22 cellular contexts compared by ENCODE assay signal in the genomic region with DNA sequence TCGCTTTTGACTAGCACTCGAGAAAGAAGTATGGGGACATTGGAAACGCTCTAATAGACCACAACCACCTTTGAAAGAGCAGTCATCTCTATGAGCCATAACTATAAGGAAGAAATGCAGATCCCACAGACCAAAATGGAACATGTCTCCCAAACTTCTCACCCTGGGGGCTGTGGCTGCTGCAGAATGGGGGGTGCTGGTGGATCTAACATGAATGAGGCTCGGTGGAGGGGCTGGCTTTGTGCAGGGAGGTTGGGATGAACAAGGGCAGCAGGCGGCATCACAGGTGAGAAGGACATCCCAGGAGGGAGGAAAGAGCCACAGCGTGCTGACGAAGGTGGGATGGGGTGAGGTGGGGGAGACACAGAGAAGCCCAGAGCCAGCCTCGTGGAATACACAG. TPM values are rescaled to one million over a fixed set of nuclear protein-coding genes. Genes with fewer than 3 reads are reported as not detected.
A peak's percentile ranks its signal among the peaks of the same experiment; 100 is the strongest.
DNase-seq lines count a peak whose midpoint lies in the region; ATAC-seq and TF ChIP-seq lines count a peak whose summit lies in the region.
"Had no signal": no experiment of that assay in that cellular context is flagged by ENCODE, and none has a peak within 500 bp of the region (broad histone marks: within the 10 kb centered on the region; RNA-seq: fewer than 3 reads in every experiment).

No MANE protein-coding gene starts in this region.

- H3K27me3 Mint-ChIP-seq in activated naive CD4-positive, alpha-beta T cell treated with anti-CD3 and anti-CD28 coated beads for 36 hours (ENCODE audit: low read depth): peaks cover 2% of the 10 kb centered on the region

- no peak overlapping the region for H2BK5ac ChIP-seq in trophoblast cell (ENCODE audit: low read depth, low read length, poor library complexity)

- H3K9me3 Mint-ChIP-seq in activated naive CD4-positive, alpha-beta T cell treated with anti-CD3 and anti-CD28 coated beads for 36 hours: no peaks in the 10 kb centered on the region
- H3K9me3 Mint-ChIP-seq: T-helper 2 cell treated with Interferon-gamma antibody and Interleukin-4, amounts not matched to agents 5 μg/mL and 100 μg/mL, for 36 hours had no signal

- H3K4me1 Mint-ChIP-seq in activated naive CD4-positive, alpha-beta T cell treated with anti-CD3 and anti-CD28 coated beads for 36 hours (ENCODE audit: low read depth): peaks cover 8% of the 10 kb centered on the region

- H3K9me3 ChIP-seq in OCI-LY1 (ENCODE audit: low read length) (no peaks in the 10 kb centered on the region), lower lobe of right lung (no peaks in the 10 kb centered on the region), transverse colon (no peaks in the 10 kb centered on the region), right atrium auricular region (no peaks in the 10 kb centered on the region), trophoblast cell (ENCODE audit: insufficient read depth, low read depth, low read length) (no peaks in the 10 kb centered on the region)
- H3K9me3 ChIP-seq: adrenal gland, prostate gland had no signal

- H3K27ac Mint-ChIP-seq in activated naive CD4-positive, alpha-beta T cell treated with anti-CD3 and anti-CD28 coated beads for 36 hours: peak overlapping the region; percentile 11
- H3K27ac Mint-ChIP-seq: T-helper 2 cell treated with Interferon-gamma antibody and Interleukin-4, amounts not matched to agents 5 μg/mL and 100 μg/mL, for 36 hours had no signal

- no peak overlapping the region for H3K4ac ChIP-seq in trophoblast cell (ENCODE audit: low read depth, low read length)

- H3K27me3 ChIP-seq in OCI-LY1 (ENCODE audit: insufficient read depth, low read length) (peaks cover 13% of the 10 kb centered on the region; the same call in 1 of the 2 replicates), lower lobe of right lung (ENCODE audit: low read depth) (peaks cover 7% of the 10 kb centered on the region), transverse colon (peaks cover 5% of the 10 kb centered on the region), right atrium auricular region (no peaks in the 10 kb centered on the region), trophoblast cell (ENCODE audit: insufficient read depth, low read length) (no peaks in the 10 kb centered on the region)
- H3K27me3 ChIP-seq: adrenal gland had no signal

- H3K36me3 Mint-ChIP-seq in activated naive CD4-positive, alpha-beta T cell treated with anti-CD3 and anti-CD28 coated beads for 36 hours (ENCODE audit: low read depth): no peaks in the 10 kb centered on the region

- in situ Hi-C loops in transverse colon (cut with MboI; ENCODE audit: low pct_ligation_motif_present in 1 of 4, low pct_unique_long_range_greater_than_20kb in 1 of 4, low sequenced_read_pairs in 3 of 4): no loop called here

- H2BK120ac ChIP-seq in trophoblast cell (ENCODE audit: insufficient read depth, low read length, poor library complexity): no peak overlapping the region

- ATAC-seq in lower lobe of right lung: no peak

- H3K79me2 ChIP-seq in OCI-LY1 (ENCODE audit: insufficient read depth, low read length) (no peaks in the 10 kb centered on the region), trophoblast cell (ENCODE audit: control insufficient read depth, insufficient read depth, low read length, poor library complexity) (no peaks in the 10 kb centered on the region)

- H3K4me3 ChIP-seq in OCI-LY1 (ENCODE audit: low read depth, low read length, poor library complexity, severe bottlenecking): no peak overlapping the region
- H3K4me3 ChIP-seq in lower lobe of right lung: peak overlapping the region; percentile 14
- no peak overlapping the region for H3K4me3 ChIP-seq in transverse colon
- H3K4me3 ChIP-seq in right atrium auricular region: no peak overlapping the region
- no peak overlapping the region for H3K4me3 ChIP-seq in trophoblast cell (ENCODE audit: low read depth, low read length)
- H3K4me3 ChIP-seq: adrenal gland, dorsolateral prefrontal cortex, prostate gland, smooth muscle cell had no signal

- H3K27ac ChIP-seq in OCI-LY1 (ENCODE audit: low read depth, low read length, poor library complexity, severe bottlenecking) (no peak overlapping the region), lower lobe of right lung (no peak overlapping the region), transverse colon (peak overlapping the region in 3 of 4 donors; percentile 7 to 16 (median 10)), right atrium auricular region (no peak overlapping the region), trophoblast cell (ENCODE audit: low read depth, low read length) (no peak overlapping the region)
- H3K27ac ChIP-seq: adrenal gland, dorsolateral prefrontal cortex, HL-60, prostate gland had no signal

- peak overlapping the region; percentile 61 for H3K4me2 ChIP-seq in OCI-LY1 (ENCODE audit: low read length)
- H3K4me2 ChIP-seq in trophoblast cell (ENCODE audit: low read length): no peak overlapping the region
- H3K4me2 ChIP-seq: smooth muscle cell had no signal

- no peak overlapping the region for H4K8ac ChIP-seq in trophoblast cell (ENCODE audit: low read depth, low read length)

- intact Hi-C loops in activated naive CD4-positive, alpha-beta T cell treated with anti-CD3 and anti-CD28 coated beads for 36 hours (cut with micrococcal nuclease): no loop called here
- intact Hi-C loops in lower lobe of right lung (cut with DNase I) (no loop called here), transverse colon (cut with DNase I; ENCODE audit: low total_unique reads) (no loop called here)

- H2AK5ac ChIP-seq in trophoblast cell (ENCODE audit: low read length): no peak overlapping the region

- H4K20me1 ChIP-seq in OCI-LY1 (ENCODE audit: insufficient read depth, low read length): no peaks in the 10 kb centered on the region

- no peaks in the 10 kb centered on the region for H3K36me3 ChIP-seq in OCI-LY1 (ENCODE audit: insufficient read depth, low read length)
- no peaks in the 10 kb centered on the region for H3K36me3 ChIP-seq in lower lobe of right lung
- no peaks in the 10 kb centered on the region for H3K36me3 ChIP-seq in transverse colon
- H3K36me3 ChIP-seq in right atrium auricular region: no peaks in the 10 kb centered on the region
- no peaks in the 10 kb centered on the region for H3K36me3 ChIP-seq in trophoblast cell (ENCODE audit: control insufficient read depth in 1 of 2, insufficient read depth in 2 of 2, low read length in 2 of 2)
- H3K36me3 ChIP-seq: adrenal gland, prostate gland had no signal

- no peak for DNase-seq in activated naive CD4-positive, alpha-beta T cell treated with anti-CD3 and anti-CD28 coated beads for 36 hours
- no peak for DNase-seq in activated naive CD4-positive, alpha-beta T cell treated with anti-CD3 and anti-CD28 coated beads, Interleukin-2, amount 50 U/mL, for 16 hours
- DNase-seq in lower lobe of right lung: no peak
- no peak for DNase-seq in transverse colon
- DNase-seq in right atrium auricular region (ENCODE audit: low spot score): no peak
- DNase-seq in NCI-H146 (lab: John Stamatoyannopoulos, UW): no peak
- no peak for DNase-seq in trophoblast cell
- DNase-seq: activated CD4-positive, CD25-positive, alpha-beta regulatory T cell; adrenal gland; Calu3; dorsolateral prefrontal cortex; NCI-H2081; NCI-H524 treated with DMSO at 0.1 percent for 48 hours had no signal

- no peak overlapping the region for H3K18ac ChIP-seq in trophoblast cell (ENCODE audit: low read length)

- WGBS in transverse colon (ENCODE audit: low coverage in 1 of 2), 2 donors: 85 to 89% methylated on average over 7 to 8 of the region's 8 CpGs
- WGBS in trophoblast cell (ENCODE audit: extremely low coverage, insufficient coverage, insufficient read length): no CpG with 5 or more reads among the region's 8 CpGs

- no peak overlapping the region for H3K14ac ChIP-seq in trophoblast cell (ENCODE audit: low read length)

- H2AFZ ChIP-seq in OCI-LY1 (ENCODE audit: low read length) (no peak overlapping the region), trophoblast cell (ENCODE audit: insufficient read depth, low read length, poor library complexity) (no peak overlapping the region)

- no peak overlapping the region for H4K12ac ChIP-seq in trophoblast cell (ENCODE audit: low read depth, low read length)

- CTCF ChIA-PET in activated naive CD4-positive, alpha-beta T cell treated with anti-CD3 and anti-CD28 coated beads for 36 hours (lab: Charles Lee): no interaction called here

- H2BK12ac ChIP-seq in trophoblast cell (ENCODE audit: low read length): no peak overlapping the region

- peaks cover 5% of the 10 kb centered on the region for H3K79me1 ChIP-seq in trophoblast cell (ENCODE audit: low read length)

- H3K4me3 Mint-ChIP-seq in activated naive CD4-positive, alpha-beta T cell treated with anti-CD3 and anti-CD28 coated beads for 36 hours: peak overlapping the region; percentile 41
- H3K4me3 Mint-ChIP-seq: T-helper 2 cell treated with Interferon-gamma antibody and Interleukin-4, amounts not matched to agents 5 μg/mL and 100 μg/mL, for 36 hours had no signal

- no peak overlapping the region for H4K91ac ChIP-seq in trophoblast cell (ENCODE audit: low read depth, low read length)

- H3K9me2 ChIP-seq in OCI-LY1 (ENCODE audit: low read depth, low read length): no peaks in the 10 kb centered on the region

- TF ChIP-seq CTCF in OCI-LY1 (IDR thresholded peaks at IDR 0.05; ENCODE audit: low read length) (no peak), lower lobe of right lung (IDR thresholded peaks at IDR 0.05) (no peak), transverse colon (IDR thresholded peaks at IDR 0.05) (no peak), right atrium auricular region (IDR thresholded peaks at IDR 0.05) (no peak)

- no peak for TF ChIP-seq POLR2A in transverse colon (IDR thresholded peaks at IDR 0.05)

- H3K4me1 ChIP-seq in OCI-LY1 (ENCODE audit: insufficient read depth, low read length, severe bottlenecking) (peaks cover 31% of the 10 kb centered on the region), lower lobe of right lung (no peaks in the 10 kb centered on the region), transverse colon (peaks cover 0 to 5% (median 2%) of the 10 kb centered on the region in 4 donors), right atrium auricular region (no peaks in the 10 kb centered on the region), trophoblast cell (ENCODE audit: control insufficient read depth in 1 of 2, insufficient read depth in 2 of 2, low read length in 2 of 2) (peaks cover 10 to 17% of the 10 kb centered on the region in 2 experiments)
- H3K4me1 ChIP-seq: adrenal gland, prostate gland had no signal

- no peak for TF ChIP-seq EP300 in transverse colon (IDR thresholded peaks at IDR 0.05; ENCODE audit: low read depth)

- H3F3A ChIP-seq in OCI-LY1 (ENCODE audit: insufficient read depth, low read length): no peaks in the 10 kb centered on the region

- no peak overlapping the region for H3K23ac ChIP-seq in trophoblast cell (ENCODE audit: low read length)

- no peak overlapping the region for H3K9ac ChIP-seq in OCI-LY1 (ENCODE audit: low read length)
- H3K9ac ChIP-seq in trophoblast cell (ENCODE audit: low read length): no peak overlapping the region

RNA-seq across cellular contexts. Expression of gene CCR6, which starts 10.5 kb away (rescaled TPM):
- under 1 TPM; 0.31 to 0.37 TPM for total RNA-seq in activated naive CD4-positive, alpha-beta T cell treated with anti-CD3 and anti-CD28 coated beads for 36 hours
- 0.83 TPM for total RNA-seq in lower lobe of right lung
- total RNA-seq in transverse colon: 1 to 10 TPM in 1 of 4 donors, not detected in 3; 1.3 TPM
- total RNA-seq in right atrium auricular region: under 1 TPM in 1 of 2 donors, not detected in 1; 0.37 TPM
- not detected in 2 replicates for polyA plus RNA-seq in trophoblast cell (2013)
- total RNA-seq: adrenal gland, Calu3, esophagus mucosa, glomerular endothelial cell, prostate gland, smooth muscle cell had no signal
- polyA plus RNA-seq: adrenal gland, AG04450, smooth muscle cell had no signal

RNA-seq across cellular contexts. Expression of gene GPR31, which starts 45.4 kb away (rescaled TPM):
- not detected for total RNA-seq in activated naive CD4-positive, alpha-beta T cell treated with anti-CD3 and anti-CD28 coated beads for 36 hours
- total RNA-seq in lower lobe of right lung: not detected
- not detected for total RNA-seq in transverse colon
- not detected for total RNA-seq in right atrium auricular region
- polyA plus RNA-seq in trophoblast cell (2013): not detected in 2 replicates
- total RNA-seq: adrenal gland, Calu3, dorsolateral prefrontal cortex, esophagus mucosa, glomerular endothelial cell, lower leg skin, prostate gland, smooth muscle cell had no signal
- polyA plus RNA-seq: adrenal gland, AG04450, smooth muscle cell had no signal

Comparison
In these comparisons a context has a peak if more than half of its experiments do, and no peak if none do; other contexts are left out.
1. H3K27ac ChIP-seq: peak in transverse colon (3 of 4); none in OCI-LY1 (single experiment), lower lobe of right lung (single experiment), right atrium auricular region (0 of 2) and trophoblast cell (single experiment).